24 cellular contexts compared by ENCODE assay signal in the genomic region with DNA sequence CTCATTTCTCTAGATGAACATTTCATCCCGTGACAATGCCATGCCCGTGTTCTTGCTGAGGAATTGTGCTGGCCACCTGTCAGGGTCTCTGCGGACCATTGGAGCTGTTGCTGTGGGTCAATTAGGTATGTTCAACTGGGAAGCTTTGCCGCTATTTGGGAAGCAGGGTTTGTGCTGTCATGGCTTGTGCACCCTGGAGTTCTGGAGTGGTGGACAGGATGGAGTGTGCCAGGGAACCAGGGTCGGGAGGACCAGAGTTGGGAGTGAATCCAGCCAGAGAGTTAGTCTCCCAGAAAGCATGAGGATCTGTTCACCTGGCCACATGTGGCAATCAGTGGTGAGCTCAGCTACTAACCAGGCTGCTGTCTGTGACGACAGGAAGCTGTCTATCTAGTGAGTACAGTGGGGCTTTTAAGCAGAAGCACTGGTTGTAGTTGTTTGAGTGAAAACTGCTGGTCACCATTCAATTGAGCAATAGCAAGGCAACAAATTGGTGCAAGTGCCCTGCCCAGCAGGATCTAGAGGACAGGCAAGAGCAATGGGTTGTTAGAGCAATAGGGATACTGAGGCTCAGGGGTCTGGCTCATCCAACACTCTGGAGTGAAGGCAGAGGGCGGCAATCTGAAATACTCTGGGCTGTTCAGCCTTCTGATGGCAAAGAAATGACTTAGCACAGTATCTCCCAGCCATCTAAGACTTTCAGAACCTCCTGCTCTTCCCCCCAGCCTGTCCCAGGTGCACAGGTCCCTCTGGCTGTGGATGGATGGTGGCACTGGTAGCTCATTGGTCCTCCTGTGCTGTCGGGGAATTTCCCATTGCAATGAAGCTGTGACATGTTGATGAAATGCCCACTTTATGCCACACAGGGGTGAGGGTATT.
DNase-seq lines count a peak whose midpoint lies in the region; ATAC-seq and TF ChIP-seq lines count a peak whose summit lies in the region.
"Had no signal": no experiment of that assay in that cellular context is flagged by ENCODE, and none has a peak within 500 bp of the region (broad histone marks: within the 10 kb centered on the region; RNA-seq: fewer than 3 reads in every experiment).

No MANE protein-coding gene starts in this region.

- H3K4me1 ChIP-seq in spleen, result peaks cover 0 to 15% (median 0%) of the 10 kb centered on the region in 6 donors
- H3K4me1 ChIP-seq in SJCRH30, result no peaks in the 10 kb centered on the region
- H3K4me1 ChIP-seq: A549, BE2C, HAP-1 had no signal

- H3K9me3 ChIP-seq in spleen (no peaks in the 10 kb centered on the region), SJCRH30 (replicated peaks) (no peaks in the 10 kb centered on the region)
- H3K9me3 ChIP-seq: A549, BE2C, HAP-1, MG63 had no signal

- H3K36me3 Mint-ChIP-seq in CD14-positive monocyte (peaks cover 55 to 59% of the 10 kb centered on the region in 2 donors), IgD-negative memory B cell (peaks cover 1% of the 10 kb centered on the region)

- H3K4me3 Mint-ChIP-seq in CD14-positive monocyte (no peak overlapping the region), IgD-negative memory B cell (no peak overlapping the region)
- H3K4me3 Mint-ChIP-seq: CD4-positive, alpha-beta T cell; GM23338 had no signal

- no peak for TF ChIP-seq CTCF in CD14-positive monocyte (IDR thresholded peaks at IDR 0.05)
- TF ChIP-seq CTCF in spleen (IDR thresholded peaks at IDR 0.05 in 8 of 11, conservative IDR thresholded peaks at IDR 0.05 in 3 of 11), result no peak

- TF ChIP-seq POLR2A in spleen (IDR thresholded peaks at IDR 0.05), result no peak

- H3K36me3 ChIP-seq in spleen (peaks cover 0 to 95% (median 33%) of the 10 kb centered on the region in 6 donors), SJCRH30 (no peaks in the 10 kb centered on the region)
- H3K36me3 ChIP-seq: BE2C, HAP-1, MG63 had no signal

- H3K27ac ChIP-seq in spleen (peak overlapping the region in 5 of 8 donors; percentile 15 to 84 (median 53)), SJCRH30 (no peak overlapping the region)
- H3K27ac ChIP-seq: A549, RWPE1 had no signal

- DNase-seq in CD14-positive monocyte (ENCODE audit: low spot score), result no peak
- DNase-seq in islet precursor cell, result peak; percentile 39
- no peak for DNase-seq in spleen
- no peak for DNase-seq in SJCRH30
- DNase-seq: BE2C; CD4-positive, alpha-beta T cell; COR-L47; DND-41; MG63; NCI-H1436; NCI-H1930; NCI-H2227 treated with DMSO at 0.1 percent for 48 hours; NCI-H510A; NCI-H748 treated with DMSO at 0.1 percent for 48 hours; SHP77 treated with DMSO at 0.1 percent for 48 hours had no signal

- ATAC-seq in GM21737 (IDR thresholded peaks at IDR 0.05; ENCODE audit: unreplicated experiment) (no peak), HG02759 (IDR thresholded peaks at IDR 0.05; ENCODE audit: unreplicated experiment) (no peak)
- ATAC-seq: A549, GM12878, GM23338, SK-N-SH treated with all-trans-retinoic acid at 6 μM for 48 hours had no signal

- intact Hi-C loops in CD14-positive monocyte (cut with micrococcal nuclease) (no loop called here), spleen (cut with DNase I; ENCODE audit: low total_unique reads) (no loop called here)

- peaks cover 41% of the 10 kb centered on the region for H3K4me1 Mint-ChIP-seq in CD14-positive monocyte
- peaks cover 0 to 5% (median 0%) of the 10 kb centered on the region in 3 donors for H3K4me1 Mint-ChIP-seq in IgD-negative memory B cell
- H3K4me1 Mint-ChIP-seq: GM23338 had no signal

- no peak overlapping the region for H3K4me3 ChIP-seq in spleen
- H3K4me3 ChIP-seq in SJCRH30, result no peak overlapping the region
- H3K4me3 ChIP-seq: A549, GM12878, GM23338, HAP-1, MG63 had no signal

- H3K27me3 ChIP-seq in spleen (replicated peaks in 1 of 7) (no peaks in the 10 kb centered on the region), SJCRH30 (no peaks in the 10 kb centered on the region)
- H3K27me3 ChIP-seq: MG63 had no signal

- WGBS in spleen, 5 donors, result 80 to 92% (median 89%) methylated on average over 7 to 8 of the region's 8 CpGs

- H3K9me3 Mint-ChIP-seq in CD14-positive monocyte (peaks cover 0 to 8% (median 0%) of the 10 kb centered on the region in 7 donors), IgD-negative memory B cell (no peaks in the 10 kb centered on the region)
- H3K9me3 Mint-ChIP-seq: CD4-positive, alpha-beta T cell; GM23338 had no signal

- H3K27ac Mint-ChIP-seq in CD14-positive monocyte, result peak overlapping the region; percentile 91 to 96 (median 92)
- peak overlapping the region in 2 of 3 donors; percentile 21 to 75 for H3K27ac Mint-ChIP-seq in IgD-negative memory B cell
- H3K27ac Mint-ChIP-seq: CD4-positive, alpha-beta T cell; GM23338 had no signal

- H3K27me3 Mint-ChIP-seq in CD14-positive monocyte (ENCODE audit: low read depth in 3 of 3) (peaks cover 0 to 2% (median 0%) of the 10 kb centered on the region in 3 donors), IgD-negative memory B cell (no peaks in the 10 kb centered on the region)
